Comparison of ENCODE assay signal across 19 cellular contexts in the genomic region with DNA sequence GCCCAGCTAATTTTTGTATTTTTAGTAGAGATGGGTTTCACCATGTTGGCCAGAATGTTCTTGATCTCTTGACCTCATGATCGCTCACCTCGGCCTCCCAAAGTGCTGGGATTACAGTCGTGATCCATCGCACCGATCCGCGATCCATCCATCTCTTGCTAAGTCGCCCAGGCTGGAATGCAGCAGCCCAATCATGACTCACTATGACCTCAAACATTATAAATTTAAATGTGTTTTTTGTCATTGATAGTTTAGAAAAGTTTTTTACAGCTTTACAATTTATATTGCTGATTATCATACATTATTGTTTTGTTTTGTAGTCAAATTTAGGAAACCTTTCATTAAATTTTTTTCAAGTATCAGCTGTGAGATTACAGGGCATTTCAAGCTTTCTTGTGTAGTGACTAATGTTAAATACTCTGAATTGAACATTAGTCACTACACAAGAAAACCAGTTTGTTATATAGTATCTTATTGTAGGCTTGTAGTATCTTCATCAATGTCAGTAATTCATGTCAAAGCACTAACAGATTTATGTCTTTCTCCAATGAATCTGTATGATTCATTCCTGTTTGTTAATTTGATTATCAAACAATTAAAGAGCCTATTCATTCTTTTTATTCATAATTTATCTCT. TPM values are rescaled to one million over a fixed set of nuclear protein-coding genes. Genes with fewer than 3 reads are reported as not detected.
A peak's percentile ranks its signal among the peaks of the same experiment; 100 is the strongest.
DNase-seq lines count a peak whose midpoint lies in the region; ATAC-seq and TF ChIP-seq lines count a peak whose summit lies in the region.
"Had no signal": no experiment of that assay in that cellular context is flagged by ENCODE, and none has a peak within 500 bp of the region (broad histone marks: within the 10 kb centered on the region; RNA-seq: fewer than 3 reads in every experiment).

No MANE protein-coding gene starts in this region.

- WGBS in heart left ventricle, 4 donors = 92 to 98% (median 94%) methylated on average over 8 of the region's 8 CpGs

- DNase-seq in Right ventricle myocardium inferior (ENCODE audit: missing footprints) (peak; percentile 26), heart left ventricle (no peak), RKO (ENCODE audit: low spot score) (peak; percentile 28), vagina (ENCODE audit: extremely low spot score in 2 of 2) (no peak), DMS114 treated with DMSO at 0.1 percent for 48 hours (lab: John Stamatoyannopoulos, UW; ENCODE audit: unreplicated experiment) (no peak)
- DNase-seq in effector CD4-positive, alpha-beta T cell = no peak
- DNase-seq: C1 segment of cervical spinal cord, Caco-2, DMS53, H7, KBM-7, NCI-H1436, NCI-H2029 treated with DMSO at 0.1 percent for 48 hours, NCI-H510A, NCI-H774, Right ventricle myocardium superior, SK-N-SH had no signal

- H3K27ac ChIP-seq in heart left ventricle (no peak overlapping the region), vagina (no peak overlapping the region)

- TF ChIP-seq POLR2A in heart left ventricle (IDR thresholded peaks at IDR 0.05) = no peak
- TF ChIP-seq POLR2A in vagina (IDR thresholded peaks at IDR 0.05) = no peak

- intact Hi-C loops in Right ventricle myocardium inferior (cut with DNase I) = no loop called here
- intact Hi-C loops in heart left ventricle (cut with DNase I) = no loop called here
- intact Hi-C loops in vagina (cut with DNase I) = no loop called here

- TF ChIP-seq CTCF in heart left ventricle (IDR thresholded peaks at IDR 0.05) (no peak), vagina (IDR thresholded peaks at IDR 0.05) (no peak)

- ATAC-seq in Right ventricle myocardium inferior (no peak), heart left ventricle (no peak), esophagus mucosa (peak; percentile 77), GM21447 (IDR thresholded peaks at IDR 0.05; ENCODE audit: unreplicated experiment) (no peak)

- no peaks in the 10 kb centered on the region for H3K27me3 ChIP-seq in heart left ventricle
- H3K27me3 ChIP-seq in vagina = no peaks in the 10 kb centered on the region

- H3K4me1 ChIP-seq in heart left ventricle = no peaks in the 10 kb centered on the region
- no peaks in the 10 kb centered on the region for H3K4me1 ChIP-seq in vagina

- H3K9me3 ChIP-seq in heart left ventricle (peaks cover 0 to 7% (median 0%) of the 10 kb centered on the region in 12 donors), vagina (no peaks in the 10 kb centered on the region)
- H3K9me3 ChIP-seq: SK-N-SH had no signal

- no peaks in the 10 kb centered on the region for H3K36me3 ChIP-seq in heart left ventricle
- H3K36me3 ChIP-seq in vagina = no peaks in the 10 kb centered on the region

- H3K4me3 ChIP-seq in heart left ventricle (no peak overlapping the region), vagina (no peak overlapping the region)

RNA-seq across cellular contexts. Expression of a gene that starts 37.5 kb away (rescaled TPM):
- 1.6 TPM for total RNA-seq in Right ventricle myocardium inferior
- 10 to 100 TPM in 1 of 9 donors, 1 to 10 TPM in 5, under 1 TPM in 3; 0.63 to 14.2 (median 1.1) TPM for total RNA-seq in heart left ventricle
- 1 to 10 TPM; 1.6 to 4.0 TPM for polyA plus RNA-seq in heart left ventricle
- total RNA-seq in esophagus mucosa = 3.1 TPM
- 17.2 TPM for total RNA-seq in vagina

Comparison
In these comparisons a context has a peak if more than half of its experiments do, and no peak if none do; other contexts are left out.
1. DNase-seq: peak in Right ventricle myocardium inferior (single experiment) and RKO (single experiment); none in heart left ventricle (0 of 5), effector CD4-positive, alpha-beta T cell (single experiment), vagina (0 of 2) and DMS114 treated with DMSO at 0.1 percent for 48 hours (single experiment).